Comparison of ENCODE assay signal across 15 cellular contexts in genomic region chr9:90873422-90873821, GRCh38.
A peak's percentile ranks its signal among the peaks of the same experiment; 100 is the strongest.
DNase-seq lines count a peak whose midpoint lies in the region; ATAC-seq and TF ChIP-seq lines count a peak whose summit lies in the region.
"Had no signal": no experiment of that assay in that cellular context is flagged by ENCODE, and none has a peak within 500 bp of the region (broad histone marks: within the 10 kb centered on the region; RNA-seq: fewer than 3 reads in every experiment).

No MANE protein-coding gene starts in this region.

- no peak overlapping the region for H2AK5ac ChIP-seq in mesenchymal stem cell (ENCODE audit: low read length, severe bottlenecking)

- H2AFZ ChIP-seq in OCI-LY1 (ENCODE audit: low read length) (no peak overlapping the region), mesenchymal stem cell (ENCODE audit: low read depth, low read length) (no peak overlapping the region)
- H2AFZ ChIP-seq: GM23338 had no signal

- H3K36me3 ChIP-seq in OCI-LY1 (ENCODE audit: insufficient read depth, low read length) (peaks cover 88% of the 10 kb centered on the region), mesenchymal stem cell (ENCODE audit: control insufficient read depth in 1 of 2, insufficient read depth in 2 of 2, low read depth in 1 of 2, low read length in 2 of 2) (peaks cover 0 to 10% of the 10 kb centered on the region in 2 experiments)

- H2BK120ac ChIP-seq in mesenchymal stem cell (ENCODE audit: low read depth, low read length) = no peak overlapping the region

- H3K4me2 ChIP-seq in OCI-LY1 (ENCODE audit: low read length) (no peak overlapping the region), mesenchymal stem cell (ENCODE audit: low read length, poor library complexity, severe bottlenecking) (no peak overlapping the region)
- H3K4me2 ChIP-seq: BLaER1 treated with 17β-estradiol and CSF1 and Interleukin-3, amounts not matched to agents 10 nM and 100 nM; GM23338 had no signal

- H3K27me3 Mint-ChIP-seq in stimulated activated memory B cell treated with anti-CD40 and anti-IgM and Interleukin-4, amounts not matched to agents 10 μg/mL and 1 μg/mL and 100 μg/mL, for 72 hours = no peaks in the 10 kb centered on the region
- no peaks in the 10 kb centered on the region for H3K27me3 Mint-ChIP-seq in glutamatergic neuron (ENCODE audit: unreplicated experiment)
- H3K27me3 Mint-ChIP-seq in effector memory CD8-positive, alpha-beta T cell = peaks cover 34 to 40% of the 10 kb centered on the region in 2 donors

- peaks cover 47% of the 10 kb centered on the region for H3K36me3 Mint-ChIP-seq in stimulated activated memory B cell treated with anti-CD40 and anti-IgM and Interleukin-4, amounts not matched to agents 10 μg/mL and 1 μg/mL and 100 μg/mL, for 72 hours
- no peaks in the 10 kb centered on the region for H3K36me3 Mint-ChIP-seq in glutamatergic neuron (ENCODE audit: unreplicated experiment)
- no peaks in the 10 kb centered on the region for H3K36me3 Mint-ChIP-seq in effector memory CD8-positive, alpha-beta T cell (ENCODE audit: insufficient read depth)
- H3K36me3 Mint-ChIP-seq: CD4-positive, CD25-positive, alpha-beta regulatory T cell had no signal

- H3K9me3 Mint-ChIP-seq in stimulated activated memory B cell treated with anti-CD40 and anti-IgM and Interleukin-4, amounts not matched to agents 10 μg/mL and 1 μg/mL and 100 μg/mL, for 72 hours = no peaks in the 10 kb centered on the region
- H3K9me3 Mint-ChIP-seq in glutamatergic neuron (ENCODE audit: unreplicated experiment) = peaks cover 2% of the 10 kb centered on the region
- no peaks in the 10 kb centered on the region for H3K9me3 Mint-ChIP-seq in effector memory CD8-positive, alpha-beta T cell
- H3K9me3 Mint-ChIP-seq: CD4-positive, CD25-positive, alpha-beta regulatory T cell; GM23338 had no signal

- H4K20me1 ChIP-seq in OCI-LY1 (ENCODE audit: insufficient read depth, low read length) = no peaks in the 10 kb centered on the region

- no peaks in the 10 kb centered on the region for H3F3A ChIP-seq in OCI-LY1 (ENCODE audit: insufficient read depth, low read length)

- H3K4me1 Mint-ChIP-seq in stimulated activated memory B cell treated with anti-CD40 and anti-IgM and Interleukin-4, amounts not matched to agents 10 μg/mL and 1 μg/mL and 100 μg/mL, for 72 hours = no peaks in the 10 kb centered on the region
- peaks cover 12% of the 10 kb centered on the region for H3K4me1 Mint-ChIP-seq in glutamatergic neuron (ENCODE audit: low read depth, unreplicated experiment)
- no peaks in the 10 kb centered on the region for H3K4me1 Mint-ChIP-seq in effector memory CD8-positive, alpha-beta T cell (ENCODE audit: low read depth in 2 of 2)
- H3K4me1 Mint-ChIP-seq: CD4-positive, CD25-positive, alpha-beta regulatory T cell had no signal

- no peak for TF ChIP-seq CTCF in OCI-LY1 (IDR thresholded peaks at IDR 0.05; ENCODE audit: low read length)
- TF ChIP-seq CTCF in glutamatergic neuron (IDR thresholded peaks at IDR 0.05; ENCODE audit: partially characterized antibody, unreplicated experiment) = no peak

- peaks cover 2% of the 10 kb centered on the region for H3K79me1 ChIP-seq in mesenchymal stem cell (replicated peaks; ENCODE audit: low read length, poor library complexity, severe bottlenecking)

- H2BK12ac ChIP-seq in mesenchymal stem cell (ENCODE audit: low read length in 2 of 2) = no peak overlapping the region

- H3K4ac ChIP-seq in mesenchymal stem cell (ENCODE audit: low read depth in 1 of 2, low read length in 2 of 2) = peak overlapping the region in 1 of 2 experiments; percentile 51

- peak overlapping the region; percentile 31 for H3K27ac ChIP-seq in OCI-LY1 (ENCODE audit: low read depth, low read length, poor library complexity, severe bottlenecking)
- H3K27ac ChIP-seq in mesenchymal stem cell (ENCODE audit: low read length, poor library complexity, severe bottlenecking) = no peak overlapping the region

- WGBS in mesenchymal stem cell = 100% methylated on average over 1 of the region's 2 CpGs

- peaks cover 16% of the 10 kb centered on the region for H3K4me1 ChIP-seq in OCI-LY1 (ENCODE audit: insufficient read depth, low read length, severe bottlenecking)
- no peaks in the 10 kb centered on the region for H3K4me1 ChIP-seq in mesenchymal stem cell (ENCODE audit: control insufficient read depth, insufficient read depth, low read depth, low read length)

- H4K8ac ChIP-seq in mesenchymal stem cell (ENCODE audit: low read length) = no peak overlapping the region

- H3K14ac ChIP-seq in mesenchymal stem cell (ENCODE audit: low read length in 2 of 2) = no peak overlapping the region

- H3K27me3 ChIP-seq in OCI-LY1 (ENCODE audit: insufficient read depth, low read length) (no peaks in the 10 kb centered on the region), mesenchymal stem cell (ENCODE audit: control insufficient read depth in 1 of 2, insufficient read depth in 1 of 2, low read length in 2 of 2) (no peaks in the 10 kb centered on the region)
- H3K27me3 ChIP-seq: BLaER1 treated with 17β-estradiol and CSF1 and Interleukin-3, amounts not matched to agents 10 nM and 100 nM had no signal

- H3K9ac ChIP-seq in OCI-LY1 (ENCODE audit: low read length) = no peak overlapping the region
- peak overlapping the region; percentile 48 for H3K9ac ChIP-seq in mesenchymal stem cell (ENCODE audit: low read length)
- H3K9ac ChIP-seq: BLaER1 treated with 17β-estradiol and CSF1 and Interleukin-3, amounts not matched to agents 10 nM and 100 nM had no signal

- H3K18ac ChIP-seq in mesenchymal stem cell (ENCODE audit: low read depth in 1 of 2, low read length in 2 of 2) = no peak overlapping the region

- no peak overlapping the region for H2BK5ac ChIP-seq in mesenchymal stem cell (ENCODE audit: low read depth, low read length, poor library complexity, severe bottlenecking)

- H3K79me2 ChIP-seq in OCI-LY1 (ENCODE audit: insufficient read depth, low read length) = no peaks in the 10 kb centered on the region

- DNase-seq in NCI-H1092 treated with DMSO at 0.1 percent for 48 hours (lab: John Stamatoyannopoulos, UW) (peak; percentile 38), NCI-H1092 (lab: John Stamatoyannopoulos, UW) (no peak), mesenchymal stem cell (no peak), glutamatergic neuron (no peak)
- no peak for DNase-seq in effector memory CD8-positive, alpha-beta T cell
- DNase-seq: 8988T; AML-193; CD4-positive, CD25-positive, alpha-beta regulatory T cell; DMS79; H7 had no signal

- no peak overlapping the region for H2BK15ac ChIP-seq in mesenchymal stem cell (ENCODE audit: low read depth, poor library complexity, severe bottlenecking)

- H3K9me3 ChIP-seq in OCI-LY1 (ENCODE audit: low read length) = no peaks in the 10 kb centered on the region
- H3K9me3 ChIP-seq in mesenchymal stem cell (ENCODE audit: control insufficient read depth, low read length) = no peaks in the 10 kb centered on the region
- H3K9me3 ChIP-seq: BLaER1 treated with 17β-estradiol and CSF1 and Interleukin-3, amounts not matched to agents 10 nM and 100 nM had no signal

- H3K27ac Mint-ChIP-seq in stimulated activated memory B cell treated with anti-CD40 and anti-IgM and Interleukin-4, amounts not matched to agents 10 μg/mL and 1 μg/mL and 100 μg/mL, for 72 hours = peak overlapping the region; percentile 44
- no peak overlapping the region for H3K27ac Mint-ChIP-seq in glutamatergic neuron (ENCODE audit: unreplicated experiment)
- no peak overlapping the region for H3K27ac Mint-ChIP-seq in effector memory CD8-positive, alpha-beta T cell
- H3K27ac Mint-ChIP-seq: CD4-positive, CD25-positive, alpha-beta regulatory T cell; GM23338 had no signal

- H3K23ac ChIP-seq in mesenchymal stem cell (ENCODE audit: low read length in 2 of 2) = no peak overlapping the region

- no peak overlapping the region for H4K91ac ChIP-seq in mesenchymal stem cell (ENCODE audit: low read length)

- H3K4me3 ChIP-seq in OCI-LY1 (ENCODE audit: low read depth, low read length, poor library complexity, severe bottlenecking) (no peak overlapping the region), mesenchymal stem cell (ENCODE audit: insufficient read depth in 1 of 2, low read depth in 1 of 2, low read length in 2 of 2) (no peak overlapping the region)
- H3K4me3 ChIP-seq: BLaER1 treated with 17β-estradiol and CSF1 and Interleukin-3, amounts not matched to agents 10 nM and 100 nM; GM12878; GM23338 had no signal

- no peak overlapping the region for H3K4me3 Mint-ChIP-seq in stimulated activated memory B cell treated with anti-CD40 and anti-IgM and Interleukin-4, amounts not matched to agents 10 μg/mL and 1 μg/mL and 100 μg/mL, for 72 hours
- no peak overlapping the region for H3K4me3 Mint-ChIP-seq in glutamatergic neuron (ENCODE audit: unreplicated experiment)
- no peak overlapping the region for H3K4me3 Mint-ChIP-seq in effector memory CD8-positive, alpha-beta T cell
- H3K4me3 Mint-ChIP-seq: CD4-positive, CD25-positive, alpha-beta regulatory T cell; GM23338 had no signal

- H3K9me2 ChIP-seq in OCI-LY1 (ENCODE audit: low read depth, low read length) = no peaks in the 10 kb centered on the region

- ATAC-seq in stimulated activated memory B cell treated with anti-CD40 and anti-IgM and Interleukin-4, amounts not matched to agents 10 μg/mL and 1 μg/mL and 100 μg/mL, for 72 hours = no peak
- ATAC-seq in effector memory CD8-positive, alpha-beta T cell (replicated peaks) = no peak
- ATAC-seq: GM12878, GM23338 had no signal
